Comparison of ENCODE assay signal across 25 cellular contexts in the genomic region with DNA sequence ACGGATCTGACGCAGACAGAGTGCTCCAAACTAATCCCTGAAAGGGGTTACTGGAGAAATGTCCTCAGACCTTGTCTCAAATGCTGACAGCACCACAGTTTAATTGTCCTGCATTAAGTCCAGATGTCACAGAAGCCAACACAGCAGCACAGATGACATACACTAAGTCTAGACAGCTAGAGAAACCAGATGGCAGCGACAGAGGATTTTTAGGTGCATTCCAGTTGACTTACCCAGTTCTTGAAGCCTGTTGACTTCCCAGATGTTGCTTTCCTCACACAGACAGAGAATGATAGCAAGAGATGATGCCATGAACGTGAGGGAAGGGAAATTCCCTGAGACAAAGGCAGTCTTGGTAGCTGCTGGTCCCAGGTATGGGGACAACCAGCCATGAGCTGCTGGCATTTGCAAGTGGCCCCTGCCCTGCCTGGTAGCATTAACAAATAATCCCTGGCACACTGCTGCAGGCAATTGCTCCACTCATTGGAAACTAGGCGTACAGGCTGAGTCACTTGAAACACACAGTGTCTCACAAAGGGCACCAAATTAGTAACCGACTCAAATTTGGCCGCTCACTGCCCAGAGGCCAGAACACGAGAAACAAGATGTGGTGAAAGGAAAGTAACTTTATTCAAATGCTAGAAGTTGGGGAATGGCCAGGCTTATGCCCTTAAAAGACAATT. TPM values are rescaled to one million over a fixed set of nuclear protein-coding genes. Genes with fewer than 3 reads are reported as not detected.
DNase-seq lines count a peak whose midpoint lies in the region; ATAC-seq and TF ChIP-seq lines count a peak whose summit lies in the region.
"Had no signal": no experiment of that assay in that cellular context is flagged by ENCODE, and none has a peak within 500 bp of the region (broad histone marks: within the 10 kb centered on the region; RNA-seq: fewer than 3 reads in every experiment).

No MANE protein-coding gene starts in this region.

- H3K4me1 ChIP-seq in body of pancreas: no peaks in the 10 kb centered on the region
- H3K4me1 ChIP-seq: A549, SJCRH30, tibial nerve had no signal

- DNase-seq in AG10803 (ENCODE audit: low read depth): peak; percentile 46
- peak; percentile 21 for DNase-seq in RKO (ENCODE audit: low spot score)
- DNase-seq in fibroblast of gingiva (ENCODE audit: low read depth): peak; percentile 6
- no peak for DNase-seq in SW480 (ENCODE audit: low spot score)
- DNase-seq in body of pancreas: no peak
- DNase-seq in DMS 273 treated with DMSO at 0.1 percent for 48 hours (lab: John Stamatoyannopoulos, UW): no peak
- no peak for DNase-seq in NCI-H2196 (lab: John Stamatoyannopoulos, UW; ENCODE audit: unreplicated experiment)
- DNase-seq: activated CD4-positive, CD25-positive, alpha-beta regulatory T cell treated with anti-CD3 and anti-CD28 coated beads, Interleukin-2, amount 50 U/mL, for 72 hours; activated naive CD8-positive, alpha-beta T cell treated with anti-CD3 and anti-CD28 coated beads, Interleukin-2, amount 10 ng/mL, durations not matched to agents 7 days and 5 days; CD4-positive, alpha-beta T cell; dermis blood vessel endothelial cell; EL; MM.1S; naive thymus-derived CD4-positive, alpha-beta T cell; NCI-H1694; ovary; SJCRH30; stimulated activated CD4-positive, alpha-beta T cell treated with anti-CD3 and anti-CD28 coated beads, Interleukin-1b, Interleukin-23, amount 100 ng/mL, for 48 hours; stimulated activated naive CD8-positive, alpha-beta T cell treated with anti-CD3 and anti-CD28 coated beads, Interleukin-15, Interleukin-2, amounts not matched to agents 100 U/mL and 50 U/mL, for 24 hours had no signal

- TF ChIP-seq POLR2A in body of pancreas (IDR thresholded peaks at IDR 0.05): no peak

- no peaks in the 10 kb centered on the region for H3K36me3 ChIP-seq in body of pancreas (replicated peaks in 1 of 2; ENCODE audit: insufficient read depth in 1 of 2, low read depth in 2 of 2)
- H3K36me3 ChIP-seq: ovary, SJCRH30, tibial nerve had no signal

- 69 to 71% methylated on average over 8 of the region's 8 CpGs for WGBS in body of pancreas, 2 donors

- intact Hi-C loops in body of pancreas (cut with DNase I): no loop called here

- H3K27me3 ChIP-seq in body of pancreas: no peaks in the 10 kb centered on the region
- H3K27me3 ChIP-seq: ovary, SJCRH30, tibial nerve had no signal

- H3K9me3 ChIP-seq in body of pancreas: no peaks in the 10 kb centered on the region
- H3K9me3 ChIP-seq: A549, ovary, SJCRH30, tibial nerve had no signal

- no peak overlapping the region for H3K27ac ChIP-seq in body of pancreas
- H3K27ac ChIP-seq: A549, epithelial cell of prostate, ovary, SJCRH30, tibial nerve had no signal

- H3K4me3 ChIP-seq in AG10803 (ENCODE audit: low read length) (no peak overlapping the region), body of pancreas (no peak overlapping the region)
- H3K4me3 ChIP-seq: A549, ovary, SJCRH30, tibial nerve had no signal

- TF ChIP-seq CTCF in AG10803 (conservative IDR thresholded peaks at IDR 0.05; ENCODE audit: low read length) (no peak), body of pancreas (IDR thresholded peaks at IDR 0.05) (no peak)

- ATAC-seq in GM19023 (IDR thresholded peaks at IDR 0.05; ENCODE audit: unreplicated experiment) (peak; percentile 53), body of pancreas (no peak)
- ATAC-seq: A549; naive thymus-derived CD4-positive, alpha-beta T cell; sciatic nerve; stimulated activated naive CD8-positive, alpha-beta T cell treated with anti-CD3 and anti-CD28 coated beads, Interleukin-15, Interleukin-2, amounts not matched to agents 100 U/mL and 50 U/mL, for 24 hours had no signal

RNA-seq across cellular contexts. Expression of a gene that starts 52.2 kb away (rescaled TPM):
- not detected for total RNA-seq in body of pancreas
- total RNA-seq: activated naive CD8-positive, alpha-beta T cell treated with anti-CD3 and anti-CD28 coated beads, Interleukin-2, amount 10 ng/mL, durations not matched to agents 7 days and 5 days; CD4-positive, alpha-beta T cell; dermis blood vessel endothelial cell; lung microvascular endothelial cell; naive thymus-derived CD4-positive, alpha-beta T cell; tibial nerve had no signal

Comparison
In these comparisons a context has a peak if more than half of its experiments do, and no peak if none do; other contexts are left out.
1. DNase-seq: peak in AG10803 (single experiment), RKO (single experiment) and fibroblast of gingiva (single experiment); none in SW480 (single experiment), body of pancreas (0 of 4), DMS 273 treated with DMSO at 0.1 percent for 48 hours (single experiment) and NCI-H2196 (single experiment).